Comparison of ENCODE assay signal across 8 cellular contexts in genomic region chr1:99607590-99607989, GRCh38.
"Had no signal": no experiment of that assay in that cellular context is flagged by ENCODE, and none has a peak within 500 bp of the region (broad histone marks: within the 10 kb centered on the region; RNA-seq: fewer than 3 reads in every experiment).

No MANE protein-coding gene starts in this region.

- DNase-seq: GDM1, GF-D8 had no signal

- H3K4me3 ChIP-seq: GM12878 had no signal

- FAIRE-seq: G401.6, GM12878, GM12891, GM12892, GM18507, GM19239 had no signal

- ATAC-seq: GM12878 had no signal
